Comparison of ENCODE assay signal across 25 cellular contexts in genomic region chr3:81638480-81638879, GRCh38.
"Had no signal": no experiment of that assay in that cellular context is flagged by ENCODE, and none has a peak within 500 bp of the region (broad histone marks: within the 10 kb centered on the region; RNA-seq: fewer than 3 reads in every experiment).

No MANE protein-coding gene starts in this region.

- ATAC-seq: gastrocnemius medialis, heart right ventricle, left cardiac atrium, left lung, left ventricle myocardium superior, lower lobe of right lung, mucosa of descending colon had no signal

- H3K36me3 Mint-ChIP-seq: mesothelial cell of epicardium had no signal

- H3K36me3 ChIP-seq: left lung had no signal

- H3K4me3 ChIP-seq: coronary artery, dorsolateral prefrontal cortex, esophagus squamous epithelium, gastrocnemius medialis, heart right ventricle, left lung, lower lobe of right lung, mucosa of descending colon had no signal

- DNase-seq: dermis blood vessel endothelial cell; dorsolateral prefrontal cortex; effector CD4-positive, alpha-beta T cell; effector memory CD4-positive, alpha-beta T cell; esophagus squamous epithelium; foreskin fibroblast; foreskin melanocyte; gastrocnemius medialis; glutamatergic neuron; head of caudate nucleus; heart right ventricle; hippocampal formation; left cardiac atrium; left lung; left ventricle myocardium superior; lower lobe of right lung; mesenchymal stem cell; mucosa of descending colon; naive B cell had no signal

- H3K27ac ChIP-seq: coronary artery, dorsolateral prefrontal cortex, esophagus squamous epithelium, gastrocnemius medialis, heart right ventricle, left lung, lower lobe of right lung had no signal

- H3K4me1 ChIP-seq: esophagus squamous epithelium, gastrocnemius medialis, heart right ventricle, left lung, lower lobe of right lung had no signal

- H3K27me3 Mint-ChIP-seq: naive B cell had no signal

- FAIRE-seq: colon, endothelial cell of umbilical vein, islet of Langerhans, keratinocyte had no signal

- H3K4me3 Mint-ChIP-seq: mesothelial cell of epicardium, naive B cell had no signal

- H3K27me3 ChIP-seq: dorsolateral prefrontal cortex, esophagus squamous epithelium, gastrocnemius medialis, heart right ventricle, left lung had no signal

- H3K27ac Mint-ChIP-seq: mesothelial cell of epicardium, naive B cell had no signal

- H3K4me1 Mint-ChIP-seq: mesothelial cell of epicardium, naive B cell had no signal

- H3K9me3 ChIP-seq: esophagus squamous epithelium, gastrocnemius medialis, heart right ventricle, left lung, lower lobe of right lung, mucosa of descending colon had no signal

- H3K9me3 Mint-ChIP-seq: mesothelial cell of epicardium had no signal
